In the genomic region with DNA sequence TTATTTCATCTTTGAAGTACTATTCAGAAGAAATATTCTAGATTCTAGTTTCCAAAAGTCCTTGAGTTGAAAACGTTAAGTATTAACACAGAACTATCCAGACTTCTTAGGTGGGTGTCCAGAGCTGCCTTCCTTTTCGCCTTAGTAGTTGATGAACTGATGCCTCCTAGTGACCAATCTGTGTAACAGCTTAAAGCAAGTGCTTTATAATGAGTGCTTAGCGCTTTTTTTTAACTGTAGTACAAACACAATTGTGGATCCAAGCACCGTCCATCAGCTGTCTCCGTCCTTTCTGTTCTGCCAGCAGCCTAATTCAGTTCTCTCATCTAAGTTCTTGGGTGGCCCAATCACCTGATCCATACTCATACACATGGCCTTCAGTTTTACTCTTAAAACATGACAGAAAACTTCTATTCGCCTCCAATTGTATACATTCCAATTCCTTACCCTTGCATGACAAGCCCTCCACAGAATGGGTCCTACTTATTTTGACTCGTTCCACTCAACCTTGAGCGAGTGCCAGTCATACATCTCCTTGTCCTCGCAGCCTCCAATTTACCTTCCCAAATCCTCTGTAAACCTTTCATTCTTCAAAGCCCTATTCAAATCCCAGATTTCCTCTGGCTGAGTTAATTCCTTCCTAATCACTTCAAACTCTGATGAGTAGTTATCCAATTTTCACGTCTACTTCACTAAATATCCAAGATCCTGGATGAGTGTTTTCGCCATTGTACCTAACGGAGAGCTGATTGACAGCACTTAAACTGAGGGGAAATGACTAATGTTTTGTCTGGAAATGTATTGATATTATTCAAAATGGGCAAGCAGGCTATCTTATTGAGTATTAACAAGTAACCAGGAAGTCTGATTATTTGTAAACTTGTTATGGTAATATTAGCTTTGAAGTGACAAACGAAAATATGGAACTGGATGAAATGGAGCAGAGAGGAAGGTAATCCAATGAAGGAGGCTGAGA, we compare ENCODE assay signal across 8 cellular contexts. TPM values are rescaled to one million over a fixed set of nuclear protein-coding genes. Genes with fewer than 3 reads are reported as not detected.
DNase-seq lines count a peak whose midpoint lies in the region; ATAC-seq and TF ChIP-seq lines count a peak whose summit lies in the region.

No MANE protein-coding gene starts in this region.

- no peaks in the 10 kb centered on the region for H3K9me3 Mint-ChIP-seq in naive thymus-derived CD4-positive, alpha-beta T cell

- no peak overlapping the region for H3K27ac ChIP-seq in naive thymus-derived CD4-positive, alpha-beta T cell (ENCODE audit: low read depth, low read length)

- CTCF ChIA-PET in naive thymus-derived CD4-positive, alpha-beta T cell (lab: Charles Lee), result interaction anchor here (0.7 to 1.6 kb wide), 11 partner anchors 10 to 702 kb away, joined by 3 to 9 read pairs (median 3); no protein-coding TSS in a partner anchor

- H3K4me3 ChIP-seq in naive thymus-derived CD4-positive, alpha-beta T cell (ENCODE audit: low read length), result no peak overlapping the region

- H3K4me3 Mint-ChIP-seq in naive thymus-derived CD4-positive, alpha-beta T cell, result no peak overlapping the region

- DNase-seq in COR-L47 (lab: John Stamatoyannopoulos, UW), result peak; percentile 63
- peak; percentile 75 for DNase-seq in NCI-H2029 (lab: John Stamatoyannopoulos, UW)
- peak in 3 of 5 donors; percentile 19 to 72 (median 30) for DNase-seq in T-helper 1 cell
- peak; percentile 83 to 85 for DNase-seq in erythroblast (lab: John Stamatoyannopoulos, UW)
- DNase-seq in naive thymus-derived CD4-positive, alpha-beta T cell, result peak in 7 of 9 donors; percentile 46 to 63 (median 55)
- no peak for DNase-seq in activated effector memory CD4-positive, alpha-beta T cell treated with Interleukin-2 at 50 U/mL for 16 hours

- no peaks in the 10 kb centered on the region for H3K36me3 ChIP-seq in naive thymus-derived CD4-positive, alpha-beta T cell (ENCODE audit: control insufficient read depth in 2 of 3, insufficient read depth in 3 of 3, low read length in 3 of 3)

- H3K4me1 Mint-ChIP-seq in naive thymus-derived CD4-positive, alpha-beta T cell, result peaks cover 5 to 29% (median 12%) of the 10 kb centered on the region in 7 donors

- TF ChIP-seq POLR2A in erythroblast (IDR thresholded peaks at IDR 0.05; ENCODE audit: low read length), result no peak

- H3K27me3 Mint-ChIP-seq in naive thymus-derived CD4-positive, alpha-beta T cell, result no peaks in the 10 kb centered on the region

- H3K9me3 ChIP-seq in naive thymus-derived CD4-positive, alpha-beta T cell (ENCODE audit: control insufficient read depth in 2 of 3, low read length in 3 of 3), result no peaks in the 10 kb centered on the region

- intact Hi-C loops in naive thymus-derived CD4-positive, alpha-beta T cell (cut with micrococcal nuclease), result loop anchor here (1.0 to 10.0 kb wide), 11 partner anchors 220 to 1353 kb away; a partner anchor contains a TSS

- POLR2A ChIA-PET in naive thymus-derived CD4-positive, alpha-beta T cell (lab: Charles Lee), result interaction anchor here (0.7 to 1.0 kb wide), 2 partner anchors 277 to 509 kb away, joined by 3 read pairs; no protein-coding TSS in a partner anchor

- ATAC-seq in GM18868 (IDR thresholded peaks at IDR 0.05; ENCODE audit: unreplicated experiment) (peak; percentile 68), HG03060 (IDR thresholded peaks at IDR 0.05; ENCODE audit: low read depth, unreplicated experiment) (peak; percentile 50)
- peak; percentile 87 for ATAC-seq in naive thymus-derived CD4-positive, alpha-beta T cell

- H3K36me3 Mint-ChIP-seq in naive thymus-derived CD4-positive, alpha-beta T cell, result peaks cover 0 to 4% (median 0%) of the 10 kb centered on the region in 5 donors

- H3K27me3 ChIP-seq in naive thymus-derived CD4-positive, alpha-beta T cell (ENCODE audit: control insufficient read depth in 2 of 2, insufficient read depth in 2 of 2, low read length in 2 of 2), result no peaks in the 10 kb centered on the region

- peaks cover 0 to 4% of the 10 kb centered on the region in 2 donors for H3K4me1 ChIP-seq in naive thymus-derived CD4-positive, alpha-beta T cell (ENCODE audit: control insufficient read depth in 2 of 2, insufficient read depth in 2 of 2, low read length in 2 of 2)

- H3K27ac Mint-ChIP-seq in naive thymus-derived CD4-positive, alpha-beta T cell, result peak overlapping the region in 1 of 9 donors; percentile 1

RNA-seq across cellular contexts. Expression of a gene that starts 5.8 kb away (rescaled TPM):
- 10 to 100 TPM in 2 of 5 experiments, 1 to 10 TPM in 3; 1.1 to 25.1 (median 4.6) TPM for total RNA-seq in naive thymus-derived CD4-positive, alpha-beta T cell
- under 1 TPM; 0.20 to 0.29 TPM for polyA plus RNA-seq in naive thymus-derived CD4-positive, alpha-beta T cell

RNA-seq across cellular contexts. Expression of a gene that starts 47.1 kb away (rescaled TPM):
- 100 to 1,000 TPM; 510 to 862 (median 625) TPM for total RNA-seq in naive thymus-derived CD4-positive, alpha-beta T cell
- polyA plus RNA-seq in naive thymus-derived CD4-positive, alpha-beta T cell, result 100 to 1,000 TPM; 172 to 199 TPM
